Comparison of ENCODE assay signal across 7 cellular contexts in the genomic region with DNA sequence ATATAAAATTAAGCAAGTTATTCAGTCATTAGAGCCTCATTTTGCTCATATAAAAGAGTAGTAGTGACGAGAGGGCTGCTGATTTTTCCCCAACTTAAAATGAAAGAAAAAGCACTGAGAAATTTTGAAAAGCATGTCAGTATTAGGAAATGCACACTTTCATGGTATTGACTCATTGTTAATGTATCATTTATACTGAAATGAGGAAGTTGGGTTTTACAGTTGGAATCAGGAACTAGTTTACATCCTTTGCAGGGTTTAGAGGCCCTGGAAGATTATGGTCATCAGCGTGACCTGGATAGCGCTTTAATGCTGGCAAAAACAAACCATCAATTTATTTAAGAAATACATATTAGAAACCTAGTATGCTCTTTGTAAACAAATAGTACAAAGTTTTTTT.
DNase-seq lines count a peak whose midpoint lies in the region; ATAC-seq lines count a peak whose summit lies in the region.

No MANE protein-coding gene starts in this region.

- H3K4me3 Mint-ChIP-seq in memory B cell, result no peak overlapping the region

- H3K4me1 Mint-ChIP-seq in memory B cell, result peaks cover 24% of the 10 kb centered on the region

- peak; percentile 71 for ATAC-seq in GM19035 (IDR thresholded peaks at IDR 0.05; ENCODE audit: unreplicated experiment)
- ATAC-seq in HG02885 (IDR thresholded peaks at IDR 0.05; ENCODE audit: poor library complexity, unreplicated experiment), result peak; percentile 62
- ATAC-seq in memory B cell (ENCODE audit: low read depth), result peak; percentile 83
- no peak for ATAC-seq in HG02970 (IDR thresholded peaks at IDR 0.05; ENCODE audit: low FRiP score, unreplicated experiment)

- H3K27me3 Mint-ChIP-seq in memory B cell, result no peaks in the 10 kb centered on the region

- H3K27ac Mint-ChIP-seq in memory B cell, result peak overlapping the region; percentile 78

- H3K36me3 Mint-ChIP-seq in memory B cell, result no peaks in the 10 kb centered on the region

- peak; percentile 40 for DNase-seq in RPMI7951 (ENCODE audit: low read depth)
- DNase-seq in memory B cell (ENCODE audit: low spot score in 2 of 2), result no peak
- no peak for DNase-seq in SK-N-DZ (ENCODE audit: low spot score)
- DNase-seq in stimulated activated CD4-positive, alpha-beta T cell treated with anti-CD3 and anti-CD28 coated beads, Interleukin-4, amount 100 ng/mL, for 1 hour, result no peak

- no peaks in the 10 kb centered on the region for H3K9me3 Mint-ChIP-seq in memory B cell
